In genomic region chr22:29914165-29914564, GRCh38 we compare ENCODE assay signal across 11 cellular contexts. TPM values are rescaled to one million over a fixed set of nuclear protein-coding genes. Genes with fewer than 3 reads are reported as not detected.
A peak's percentile ranks its signal among the peaks of the same experiment; 100 is the strongest.
DNase-seq lines count a peak whose midpoint lies in the region; ATAC-seq and TF ChIP-seq lines count a peak whose summit lies in the region.
"Had no signal": no experiment of that assay in that cellular context is flagged by ENCODE, and none has a peak within 500 bp of the region (broad histone marks: within the 10 kb centered on the region; RNA-seq: fewer than 3 reads in every experiment).

No MANE protein-coding gene starts in this region.

- H3K27ac Mint-ChIP-seq in activated CD4-positive, alpha-beta T cell treated with anti-CD3 and anti-CD28 coated beads for 36 hours = no peak overlapping the region

- H3K36me3 ChIP-seq in iPS-20b (ENCODE audit: insufficient read depth, low read depth, low read length) (no peaks in the 10 kb centered on the region), transverse colon (no peaks in the 10 kb centered on the region)

- DNase-seq in activated CD4-positive, alpha-beta T cell treated with anti-CD3 and anti-CD28 coated beads for 36 hours = no peak
- DNase-seq in activated CD4-positive, alpha-beta T cell treated with anti-CD3 and anti-CD28 coated beads for 48 hours = no peak
- DNase-seq in astrocyte of the spinal cord (ENCODE audit: low read depth, low spot score) (peak; percentile 56), transverse colon (no peak), RPMI8226 (no peak), GM20000 (ENCODE audit: low spot score) (no peak)
- DNase-seq: activated CD8-positive, alpha-beta memory T cell treated with anti-CD3 and anti-CD28 coated beads, Interleukin-2, amount 50 U/mL, for 4 hours; NCI-H2171 treated with DMSO at 0.1 percent for 48 hours; T-helper 1 cell had no signal

- TF ChIP-seq CTCF in astrocyte of the spinal cord (IDR thresholded peaks at IDR 0.05; ENCODE audit: low read depth, low read length) (no peak), transverse colon (IDR thresholded peaks at IDR 0.05) (no peak), GM20000 (IDR thresholded peaks at IDR 0.05; ENCODE audit: extremely low read depth, missing control alignments) (no peak)

- ATAC-seq in activated CD4-positive, alpha-beta T cell treated with anti-CD3 and anti-CD28 coated beads for 36 hours = peak; percentile 47
- no peak for ATAC-seq in HG03432 (IDR thresholded peaks at IDR 0.05; ENCODE audit: unreplicated experiment)

- H3K9ac ChIP-seq in iPS-20b (ENCODE audit: low read depth, low read length) = peak overlapping the region; percentile 19; the same call in 1 of the 2 replicates

- peaks cover 68% of the 10 kb centered on the region for H3K4me1 Mint-ChIP-seq in activated CD4-positive, alpha-beta T cell treated with anti-CD3 and anti-CD28 coated beads for 36 hours

- POLR2A ChIA-PET in activated CD4-positive, alpha-beta T cell treated with anti-CD3 and anti-CD28 coated beads for 36 hours (lab: Charles Lee) = no interaction called here

- intact Hi-C loops in activated CD4-positive, alpha-beta T cell treated with anti-CD3 and anti-CD28 coated beads for 36 hours (cut with DNase I, micrococcal nuclease) = no loop called here
- intact Hi-C loops in transverse colon (cut with DNase I; ENCODE audit: low total_unique reads) = no loop called here

- H3K27ac ChIP-seq in iPS-20b (ENCODE audit: low read length) = no peak overlapping the region
- peak overlapping the region in 3 of 4 donors; percentile 12 to 57 (median 36) for H3K27ac ChIP-seq in transverse colon

- H3K4me1 ChIP-seq in iPS-20b (ENCODE audit: insufficient read depth, low read length) (peaks cover 50% of the 10 kb centered on the region), transverse colon (peaks cover 23 to 81% (median 39%) of the 10 kb centered on the region in 4 donors)

- no peaks in the 10 kb centered on the region for H3K36me3 Mint-ChIP-seq in activated CD4-positive, alpha-beta T cell treated with anti-CD3 and anti-CD28 coated beads for 36 hours (ENCODE audit: low read depth)

- no peak for TF ChIP-seq POLR2A in transverse colon (IDR thresholded peaks at IDR 0.05)

- 71 to 100% methylated on average over 1 of the region's 1 CpG for WGBS in transverse colon (ENCODE audit: low coverage in 1 of 2), 2 donors

- H3K27me3 ChIP-seq in iPS-20b (ENCODE audit: insufficient read depth, low read length) (no peaks in the 10 kb centered on the region), transverse colon (no peaks in the 10 kb centered on the region)

- no peak for TF ChIP-seq EP300 in transverse colon (IDR thresholded peaks at IDR 0.05; ENCODE audit: low read depth)

- H3K27me3 Mint-ChIP-seq in activated CD4-positive, alpha-beta T cell treated with anti-CD3 and anti-CD28 coated beads for 36 hours = no peaks in the 10 kb centered on the region

- no peaks in the 10 kb centered on the region for H3K9me3 Mint-ChIP-seq in activated CD4-positive, alpha-beta T cell treated with anti-CD3 and anti-CD28 coated beads for 36 hours (ENCODE audit: low read depth)

- H3K4me3 ChIP-seq in astrocyte of the spinal cord (ENCODE audit: low read depth, low read length) = no peak overlapping the region
- peak overlapping the region; percentile 31 for H3K4me3 ChIP-seq in iPS-20b (ENCODE audit: low read length)
- H3K4me3 ChIP-seq in transverse colon = no peak overlapping the region

- H3K4me3 Mint-ChIP-seq in activated CD4-positive, alpha-beta T cell treated with anti-CD3 and anti-CD28 coated beads for 36 hours = no peak overlapping the region

- H3K9me3 ChIP-seq in iPS-20b (ENCODE audit: insufficient read depth, low read depth, low read length) = no peaks in the 10 kb centered on the region
- no peaks in the 10 kb centered on the region for H3K9me3 ChIP-seq in transverse colon

- in situ Hi-C loops in astrocyte of the spinal cord (cut with HindIII; ENCODE audit: low sequenced_read_pairs) (no loop called here), transverse colon (cut with MboI; ENCODE audit: low pct_ligation_motif_present in 1 of 4, low pct_unique_long_range_greater_than_20kb in 1 of 4, low sequenced_read_pairs in 3 of 4) (no loop called here)

- CTCF ChIA-PET in activated CD4-positive, alpha-beta T cell treated with anti-CD3 and anti-CD28 coated beads for 36 hours (lab: Charles Lee) = interaction anchor here (1.1 kb wide), 1 partner anchor 10 kb away, joined by 5 read pairs; no protein-coding TSS in a partner anchor

RNA-seq across cellular contexts. Expression of gene MTMR3, which starts 31.2 kb away (rescaled TPM):
- total RNA-seq in activated CD4-positive, alpha-beta T cell treated with anti-CD3 and anti-CD28 coated beads for 36 hours = 10 to 100 TPM; 19.2 to 22.8 TPM
- 10 to 100 TPM; 52.5 to 92.7 (median 70.2) TPM for total RNA-seq in transverse colon
